In genomic region chr20:34541264-34541901, GRCh38 we compare ENCODE assay signal across 19 cellular contexts. TPM values are rescaled to one million over a fixed set of nuclear protein-coding genes. Genes with fewer than 3 reads are reported as not detected.
DNase-seq lines count a peak whose midpoint lies in the region; ATAC-seq, FAIRE-seq and TF ChIP-seq lines count a peak whose summit lies in the region.
"Had no signal": no experiment of that assay in that cellular context is flagged by ENCODE, and none has a peak within 500 bp of the region (broad histone marks: within the 10 kb centered on the region; RNA-seq: fewer than 3 reads in every experiment).

No MANE protein-coding gene starts in this region.

- H3K4me1 ChIP-seq in CD8-positive, alpha-beta T cell (ENCODE audit: insufficient read depth, low read length) = no peaks in the 10 kb centered on the region
- peaks cover 19% of the 10 kb centered on the region for H3K4me1 ChIP-seq in HepG2 (ENCODE audit: insufficient read depth, low read length)
- no peaks in the 10 kb centered on the region for H3K4me1 ChIP-seq in PC-9 (replicated peaks; ENCODE audit: insufficient read depth)

- POLR2A ChIA-PET in CD8-positive, alpha-beta T cell (lab: Charles Lee) = no interaction called here
- POLR2A ChIA-PET in HepG2 (lab: Yijun Ruan, JAX) = no interaction called here
- POLR2A ChIA-PET in PC-9 (lab: Charles Lee; ENCODE audit: unreplicated experiment) = no interaction called here

- peaks cover 4% of the 10 kb centered on the region for H3K27me3 Mint-ChIP-seq in activated T-cell treated with anti-CD3 and anti-CD28 coated beads, Interleukin-2, amount 50 U/mL, for 24 hours
- H3K27me3 Mint-ChIP-seq in CD8-positive, alpha-beta T cell (ENCODE audit: low read depth) = no peaks in the 10 kb centered on the region
- no peaks in the 10 kb centered on the region for H3K27me3 Mint-ChIP-seq in activated T-helper 1 cell treated with anti-CD3 and anti-CD28 coated beads, Interleukin-12 subunit alpha, Interleukin-12 subunit beta, Interleukin-2, Interleukin-4 antibody, amounts not matched to agents 30 ng/mL and 10 ng/mL and 1 ng/mL, durations not matched to agents 14 hours and 24 hours and 36 hours (ENCODE audit: insufficient read depth)

- TF ChIP-seq CTCF in CD8-positive, alpha-beta T cell (IDR thresholded peaks at IDR 0.05) = no peak
- TF ChIP-seq CTCF in HepG2 (CRISPR knock-in tag; IDR thresholded peaks at IDR 0.05) (no peak), PC-9 (conservative IDR thresholded peaks at IDR 0.05) (no peak)

- no peak overlapping the region for H3K4me2 ChIP-seq in HepG2 (ENCODE audit: low read depth, low read length)
- no peak overlapping the region for H3K4me2 ChIP-seq in PC-9
- H3K4me2 ChIP-seq: neural progenitor cell, SK-N-SH had no signal

- H3K9me3 Mint-ChIP-seq in activated T-cell treated with anti-CD3 and anti-CD28 coated beads, Interleukin-2, amount 50 U/mL, for 24 hours = no peaks in the 10 kb centered on the region
- H3K9me3 Mint-ChIP-seq in CD8-positive, alpha-beta T cell = no peaks in the 10 kb centered on the region
- H3K9me3 Mint-ChIP-seq in activated T-helper 1 cell treated with anti-CD3 and anti-CD28 coated beads, Interleukin-12 subunit alpha, Interleukin-12 subunit beta, Interleukin-2, Interleukin-4 antibody, amounts not matched to agents 30 ng/mL and 10 ng/mL and 1 ng/mL, durations not matched to agents 14 hours and 24 hours and 36 hours = no peaks in the 10 kb centered on the region
- H3K9me3 Mint-ChIP-seq: neural progenitor cell had no signal

- CTCF ChIA-PET in CD8-positive, alpha-beta T cell (lab: Charles Lee) = interaction anchor here (0.9 to 1.2 kb wide), 2 partner anchors 126 to 166 kb away, joined by 3 to 4 read pairs; no protein-coding TSS in a partner anchor
- CTCF ChIA-PET in HepG2 (lab: Yijun Ruan, JAX; ENCODE audit: low intra/inter-chr PET ratio, low total read pairs) (no interaction called here), PC-9 (lab: Charles Lee) (no interaction called here)

- no peak overlapping the region for H2AFZ ChIP-seq in HepG2 (ENCODE audit: low read length)
- H2AFZ ChIP-seq in PC-9 = no peak overlapping the region
- H2AFZ ChIP-seq: neural progenitor cell had no signal

- H3K4me3 ChIP-seq in CD8-positive, alpha-beta T cell (ENCODE audit: low read depth, low read length) = no peak overlapping the region
- H3K4me3 ChIP-seq in HepG2 (replicated peaks in 1 of 3; ENCODE audit: insufficient read depth in 1 of 3, low read depth in 2 of 3, low read length in 3 of 3) (no peak overlapping the region), PC-9 (no peak overlapping the region)
- H3K4me3 ChIP-seq: neural progenitor cell had no signal

- H3K9me2 ChIP-seq in PC-9 (ENCODE audit: insufficient read depth) = no peaks in the 10 kb centered on the region
- H3K9me2 ChIP-seq: SK-N-SH had no signal

- no peak for TF ChIP-seq RAD21 in HepG2 (CRISPR knock-in tag; IDR thresholded peaks at IDR 0.05)

- BruUV-seq in HepG2 (replicated peaks; lab: Mats Ljungman, UMichigan) = no TSS peak
- BruUV-seq in PC-9 (replicated peaks; lab: Mats Ljungman, UMichigan) = no TSS peak

- WGBS in HepG2 (ENCODE audit: low lambda C conversion rate) = 96% methylated on average over 13 of the region's 13 CpGs

- no peak overlapping the region for H3K9ac ChIP-seq in HepG2 (ENCODE audit: insufficient read depth, low read depth, low read length)
- H3K9ac ChIP-seq: neural progenitor cell, SK-N-SH had no signal

- no peak overlapping the region for H3K27ac ChIP-seq in CD8-positive, alpha-beta T cell (ENCODE audit: low read depth, low read length)
- no peak overlapping the region for H3K27ac ChIP-seq in HepG2 (ENCODE audit: extremely low read length, insufficient read depth, low read length)
- no peak overlapping the region for H3K27ac ChIP-seq in PC-9
- H3K27ac ChIP-seq: neural progenitor cell had no signal

- TF ChIP-seq EP300 in HepG2 (IDR thresholded peaks at IDR 0.05; ENCODE audit: low read depth in 2 of 2, low read length in 2 of 2) (no peak), HepG2 (CRISPR knock-in tag; IDR thresholded peaks at IDR 0.05; ENCODE audit: borderline replicate concordance) (no peak)

- H3K27me3 ChIP-seq in CD8-positive, alpha-beta T cell (ENCODE audit: insufficient read depth, low read length) = no peaks in the 10 kb centered on the region
- H3K27me3 ChIP-seq in HepG2 (ENCODE audit: control insufficient read depth in 1 of 2, insufficient read depth in 2 of 2, low read length in 2 of 2) = no peaks in the 10 kb centered on the region
- no peaks in the 10 kb centered on the region for H3K27me3 ChIP-seq in PC-9 (ENCODE audit: insufficient read depth, low read depth)

- no peak for DNase-seq in activated T-cell treated with anti-CD3 and anti-CD28 coated beads, Interleukin-2, amount 50 U/mL, for 24 hours
- no peak for DNase-seq in activated T-cell treated with anti-CD3 and anti-CD28 coated beads for 4 hours
- no peak for DNase-seq in CD8-positive, alpha-beta T cell
- DNase-seq in activated T-helper 1 cell treated with anti-CD3 and anti-CD28 coated beads, Interleukin-12 subunit alpha, Interleukin-12 subunit beta, Interleukin-2, Interleukin-4 antibody, amounts not matched to agents 30 ng/mL and 10 ng/mL and 1 ng/mL, durations not matched to agents 14 hours and 24 hours and 36 hours (ENCODE audit: low spot score) = no peak
- DNase-seq in HepG2 (ENCODE audit: low spot score) = no peak
- DNase-seq in stimulated activated naive CD4-positive, alpha-beta T cell treated with Interleukin-2 at 50 U/mL for 16 hours (lab: John Stamatoyannopoulos, UW) = no peak
- DNase-seq in PC-9 = no peak
- DNase-seq: amygdala, caudate nucleus, NCI-H1092, NCI-H526 treated with DMSO at 0.1 percent for 48 hours, OCI-M1, SK-N-SH, substantia nigra had no signal

- intact Hi-C loops in CD8-positive, alpha-beta T cell (cut with DNase I, micrococcal nuclease) = no loop called here
- intact Hi-C loops in activated T-helper 1 cell treated with anti-CD3 and anti-CD28 coated beads, Interleukin-12 subunit alpha, Interleukin-12 subunit beta, Interleukin-2, Interleukin-4 antibody, amounts not matched to agents 30 ng/mL and 10 ng/mL and 1 ng/mL, durations not matched to agents 14 hours and 24 hours and 36 hours (cut with micrococcal nuclease) = loop anchor here (1.0 kb wide), 1 partner anchor 163 kb away; the partner anchor contains the start of gene TP53INP2
- intact Hi-C loops in HepG2 (cut with micrococcal nuclease; ENCODE audit: unreplicated experiment) (no loop called here), PC-9 (cut with micrococcal nuclease; ENCODE audit: unreplicated experiment) (no loop called here)

- H3K36me3 Mint-ChIP-seq in activated T-cell treated with anti-CD3 and anti-CD28 coated beads, Interleukin-2, amount 50 U/mL, for 24 hours (ENCODE audit: low read depth) = peaks cover 55% of the 10 kb centered on the region
- peaks cover 50% of the 10 kb centered on the region for H3K36me3 Mint-ChIP-seq in CD8-positive, alpha-beta T cell
- H3K36me3 Mint-ChIP-seq in activated T-helper 1 cell treated with anti-CD3 and anti-CD28 coated beads, Interleukin-12 subunit alpha, Interleukin-12 subunit beta, Interleukin-2, Interleukin-4 antibody, amounts not matched to agents 30 ng/mL and 10 ng/mL and 1 ng/mL, durations not matched to agents 14 hours and 24 hours and 36 hours (ENCODE audit: low read depth) = peaks cover 20% of the 10 kb centered on the region

- peak overlapping the region; percentile 87 for H3K27ac Mint-ChIP-seq in activated T-cell treated with anti-CD3 and anti-CD28 coated beads, Interleukin-2, amount 50 U/mL, for 24 hours
- peak overlapping the region; percentile 84 for H3K27ac Mint-ChIP-seq in CD8-positive, alpha-beta T cell
- peak overlapping the region; percentile 84 for H3K27ac Mint-ChIP-seq in activated T-helper 1 cell treated with anti-CD3 and anti-CD28 coated beads, Interleukin-12 subunit alpha, Interleukin-12 subunit beta, Interleukin-2, Interleukin-4 antibody, amounts not matched to agents 30 ng/mL and 10 ng/mL and 1 ng/mL, durations not matched to agents 14 hours and 24 hours and 36 hours
- H3K27ac Mint-ChIP-seq: neural progenitor cell had no signal

- peaks cover 4% of the 10 kb centered on the region; the same call in 1 of the 2 replicates for H3F3A ChIP-seq in PC-9 (ENCODE audit: insufficient read depth, low read depth)

- H3K79me2 ChIP-seq in HepG2 (ENCODE audit: insufficient read depth, low read length) = no peaks in the 10 kb centered on the region
- H3K79me2 ChIP-seq in PC-9 (ENCODE audit: low read depth) = no peaks in the 10 kb centered on the region

- H3K4me1 Mint-ChIP-seq in activated T-cell treated with anti-CD3 and anti-CD28 coated beads, Interleukin-2, amount 50 U/mL, for 24 hours (ENCODE audit: low read depth) = peaks cover 27% of the 10 kb centered on the region
- peaks cover 22% of the 10 kb centered on the region for H3K4me1 Mint-ChIP-seq in CD8-positive, alpha-beta T cell (ENCODE audit: low read depth)
- peaks cover 36% of the 10 kb centered on the region for H3K4me1 Mint-ChIP-seq in activated T-helper 1 cell treated with anti-CD3 and anti-CD28 coated beads, Interleukin-12 subunit alpha, Interleukin-12 subunit beta, Interleukin-2, Interleukin-4 antibody, amounts not matched to agents 30 ng/mL and 10 ng/mL and 1 ng/mL, durations not matched to agents 14 hours and 24 hours and 36 hours (ENCODE audit: low read depth)

- FAIRE-seq in HepG2 (lab: Jason Lieb, UNC) = no peak
- FAIRE-seq: keratinocyte, TTC549 had no signal

- in situ Hi-C loops in HepG2 (cut with HindIII; ENCODE audit: extremely low pct_ligation_motif_present, low pct_unique_long_range_greater_than_20kb) = no loop called here

- H4K20me1 ChIP-seq in HepG2 (ENCODE audit: insufficient read depth, low read length) (0 out of 2 replicates have a peak, but pooled peaks cover 4% of the 10 kb centered on the region), PC-9 (ENCODE audit: insufficient read depth) (no peaks in the 10 kb centered on the region)

- ATAC-seq in CD8-positive, alpha-beta T cell = peak; percentile 28
- no peak for ATAC-seq in HepG2
- no peak for ATAC-seq in HG03439 (IDR thresholded peaks at IDR 0.05; ENCODE audit: unreplicated experiment)
- ATAC-seq: HCT116 had no signal

- no peak overlapping the region for H3K4me3 Mint-ChIP-seq in activated T-cell treated with anti-CD3 and anti-CD28 coated beads, Interleukin-2, amount 50 U/mL, for 24 hours
- no peak overlapping the region for H3K4me3 Mint-ChIP-seq in CD8-positive, alpha-beta T cell
- peak overlapping the region; percentile 31 for H3K4me3 Mint-ChIP-seq in activated T-helper 1 cell treated with anti-CD3 and anti-CD28 coated beads, Interleukin-12 subunit alpha, Interleukin-12 subunit beta, Interleukin-2, Interleukin-4 antibody, amounts not matched to agents 30 ng/mL and 10 ng/mL and 1 ng/mL, durations not matched to agents 14 hours and 24 hours and 36 hours
- H3K4me3 Mint-ChIP-seq: neural progenitor cell had no signal

- H3K9me3 ChIP-seq in CD8-positive, alpha-beta T cell (ENCODE audit: low read length) = no peaks in the 10 kb centered on the region
- no peaks in the 10 kb centered on the region for H3K9me3 ChIP-seq in HepG2 (ENCODE audit: low read length)
- H3K9me3 ChIP-seq in PC-9 (ENCODE audit: insufficient read depth, low read depth) = no peaks in the 10 kb centered on the region
- H3K9me3 ChIP-seq: SK-N-SH had no signal

- TF ChIP-seq POLR2A in HepG2 (IDR thresholded peaks at IDR 0.05; ENCODE audit: insufficient read depth in 1 of 2, low read depth in 2 of 2, low read length in 2 of 2) = no peak

- H3K36me3 ChIP-seq in CD8-positive, alpha-beta T cell (ENCODE audit: insufficient read depth, low read length) = peaks cover 11% of the 10 kb centered on the region
- H3K36me3 ChIP-seq in HepG2 (replicated peaks in 1 of 2; ENCODE audit: control insufficient read depth in 1 of 2, insufficient read depth in 2 of 2, low read length in 2 of 2) (peaks cover 30 to 54% of the 10 kb centered on the region in 2 experiments), PC-9 (ENCODE audit: low read depth) (peaks cover 4% of the 10 kb centered on the region; the same call in 1 of the 2 replicates)
- H3K36me3 ChIP-seq: neural progenitor cell had no signal

RNA-seq across cellular contexts. Expression of gene MAP1LC3A, which starts 17.1 kb away (rescaled TPM):
- total RNA-seq in CD8-positive, alpha-beta T cell = 10 to 100 TPM; 19.4 to 22.4 TPM
- 6.1 and 7.3 TPM in 2 replicates for total RNA-seq in activated T-helper 1 cell treated with anti-CD3 and anti-CD28 coated beads, Interleukin-12 subunit alpha, Interleukin-12 subunit beta, Interleukin-2, Interleukin-4 antibody, amounts not matched to agents 30 ng/mL and 10 ng/mL and 1 ng/mL, durations not matched to agents 14 hours and 24 hours and 36 hours
- total RNA-seq in HepG2 (2016; rRNA removed; fragmentation: Illumina TruSeq; extraction: Trizol) = not detected in 2 replicates
- not detected in 2 replicates for total RNA-seq in HepG2 (2016; cell fraction: cytosol; rRNA removed; fragmentation: Illumina TruSeq; extraction: Trizol; ENCODE audit: low read depth)
- not detected in 2 replicates for total RNA-seq in HepG2 (2016; cell fraction: insoluble cytoplasmic fraction; rRNA removed; fragmentation: Illumina TruSeq; extraction: Trizol)
- not detected in 2 replicates for total RNA-seq in HepG2 (2016; cell fraction: membrane; rRNA removed; fragmentation: Illumina TruSeq; extraction: Trizol)
- total RNA-seq in HepG2 (2016; cell fraction: nucleus; rRNA removed; fragmentation: Illumina TruSeq; extraction: Trizol) = not detected in 2 replicates
- not detected in 2 replicates for polyA plus RNA-seq in HepG2 (2011; rRNA removed)
- polyA plus RNA-seq in HepG2 (2011; cell fraction: cytosol; rRNA removed) = not detected in 2 replicates
- polyA plus RNA-seq in HepG2 (2011; cell fraction: nucleus; rRNA removed) = 0.17 TPM in 1 of 2 replicates, not detected in the other
- polyA plus RNA-seq in HepG2 (2012) = not detected in 2 replicates
- polyA plus RNA-seq in HepG2 (2016; cell fraction: cytosol; fragmentation: Illumina TruSeq; extraction: Trizol; ENCODE audit: low read depth) = not detected in 2 replicates
- polyA plus RNA-seq in HepG2 (2016; cell fraction: insoluble cytoplasmic fraction; fragmentation: Illumina TruSeq; extraction: Trizol; ENCODE audit: low read depth) = not detected in 2 replicates
- not detected in 2 replicates for polyA plus RNA-seq in HepG2 (2016; cell fraction: membrane; fragmentation: Illumina TruSeq; extraction: Trizol; ENCODE audit: low read depth)
- polyA plus RNA-seq in HepG2 (2016; cell fraction: nucleus; fragmentation: Illumina TruSeq; extraction: Trizol; ENCODE audit: insufficient read depth, low read depth) = not detected in 2 replicates
- not detected in 2 replicates for polyA minus RNA-seq in HepG2 (2011; rRNA and poly(A)+ RNA removed; ENCODE audit: low replicate concordance)
- polyA minus RNA-seq in HepG2 (2011; cell fraction: cytosol; rRNA and poly(A)+ RNA removed) = not detected in 2 replicates
- polyA minus RNA-seq in HepG2 (2011; cell fraction: nucleus; rRNA and poly(A)+ RNA removed) = not detected in 2 replicates
- not detected in 2 replicates for total RNA-seq in PC-9 (2021)

RNA-seq across cellular contexts. Expression of gene DYNLRB1, which starts 25.2 kb away (rescaled TPM):
- 10 to 100 TPM; 34.9 to 38.0 TPM for total RNA-seq in CD8-positive, alpha-beta T cell
- total RNA-seq in activated T-helper 1 cell treated with anti-CD3 and anti-CD28 coated beads, Interleukin-12 subunit alpha, Interleukin-12 subunit beta, Interleukin-2, Interleukin-4 antibody, amounts not matched to agents 30 ng/mL and 10 ng/mL and 1 ng/mL, durations not matched to agents 14 hours and 24 hours and 36 hours = 92.0 and 104 TPM in 2 replicates
- total RNA-seq in HepG2 (2016; rRNA removed; fragmentation: Illumina TruSeq; extraction: Trizol) = 140 and 151 TPM in 2 replicates
- total RNA-seq in HepG2 (2016; cell fraction: cytosol; rRNA removed; fragmentation: Illumina TruSeq; extraction: Trizol; ENCODE audit: low read depth) = 70.8 and 95.6 TPM in 2 replicates
- 132 and 137 TPM in 2 replicates for total RNA-seq in HepG2 (2016; cell fraction: insoluble cytoplasmic fraction; rRNA removed; fragmentation: Illumina TruSeq; extraction: Trizol)
- 86.4 and 104 TPM in 2 replicates for total RNA-seq in HepG2 (2016; cell fraction: membrane; rRNA removed; fragmentation: Illumina TruSeq; extraction: Trizol)
- total RNA-seq in HepG2 (2016; cell fraction: nucleus; rRNA removed; fragmentation: Illumina TruSeq; extraction: Trizol) = 52.8 and 64.0 TPM in 2 replicates
- polyA plus RNA-seq in HepG2 (2011; rRNA removed) = 244 and 285 TPM in 2 replicates
- 208 and 234 TPM in 2 replicates for polyA plus RNA-seq in HepG2 (2011; cell fraction: cytosol; rRNA removed)
- 71.4 and 86.5 TPM in 2 replicates for polyA plus RNA-seq in HepG2 (2011; cell fraction: nucleus; rRNA removed)
- 331 and 366 TPM in 2 replicates for polyA plus RNA-seq in HepG2 (2012)
- polyA plus RNA-seq in HepG2 (2016; cell fraction: cytosol; fragmentation: Illumina TruSeq; extraction: Trizol; ENCODE audit: low read depth) = 170 and 195 TPM in 2 replicates
- polyA plus RNA-seq in HepG2 (2016; cell fraction: insoluble cytoplasmic fraction; fragmentation: Illumina TruSeq; extraction: Trizol; ENCODE audit: low read depth) = 370 and 446 TPM in 2 replicates
- 217 and 229 TPM in 2 replicates for polyA plus RNA-seq in HepG2 (2016; cell fraction: membrane; fragmentation: Illumina TruSeq; extraction: Trizol; ENCODE audit: low read depth)
- 196 and 204 TPM in 2 replicates for polyA plus RNA-seq in HepG2 (2016; cell fraction: nucleus; fragmentation: Illumina TruSeq; extraction: Trizol; ENCODE audit: insufficient read depth, low read depth)
- polyA minus RNA-seq in HepG2 (2011; rRNA and poly(A)+ RNA removed; ENCODE audit: low replicate concordance) = 201 and 224 TPM in 2 replicates
- 65.3 and 87.8 TPM in 2 replicates for polyA minus RNA-seq in HepG2 (2011; cell fraction: cytosol; rRNA and poly(A)+ RNA removed)
- 48.7 and 54.5 TPM in 2 replicates for polyA minus RNA-seq in HepG2 (2011; cell fraction: nucleus; rRNA and poly(A)+ RNA removed)
- total RNA-seq in PC-9 (2021) = 145 and 179 TPM in 2 replicates
